ENCODE assay signal across 17 cellular contexts in the genomic region with DNA sequence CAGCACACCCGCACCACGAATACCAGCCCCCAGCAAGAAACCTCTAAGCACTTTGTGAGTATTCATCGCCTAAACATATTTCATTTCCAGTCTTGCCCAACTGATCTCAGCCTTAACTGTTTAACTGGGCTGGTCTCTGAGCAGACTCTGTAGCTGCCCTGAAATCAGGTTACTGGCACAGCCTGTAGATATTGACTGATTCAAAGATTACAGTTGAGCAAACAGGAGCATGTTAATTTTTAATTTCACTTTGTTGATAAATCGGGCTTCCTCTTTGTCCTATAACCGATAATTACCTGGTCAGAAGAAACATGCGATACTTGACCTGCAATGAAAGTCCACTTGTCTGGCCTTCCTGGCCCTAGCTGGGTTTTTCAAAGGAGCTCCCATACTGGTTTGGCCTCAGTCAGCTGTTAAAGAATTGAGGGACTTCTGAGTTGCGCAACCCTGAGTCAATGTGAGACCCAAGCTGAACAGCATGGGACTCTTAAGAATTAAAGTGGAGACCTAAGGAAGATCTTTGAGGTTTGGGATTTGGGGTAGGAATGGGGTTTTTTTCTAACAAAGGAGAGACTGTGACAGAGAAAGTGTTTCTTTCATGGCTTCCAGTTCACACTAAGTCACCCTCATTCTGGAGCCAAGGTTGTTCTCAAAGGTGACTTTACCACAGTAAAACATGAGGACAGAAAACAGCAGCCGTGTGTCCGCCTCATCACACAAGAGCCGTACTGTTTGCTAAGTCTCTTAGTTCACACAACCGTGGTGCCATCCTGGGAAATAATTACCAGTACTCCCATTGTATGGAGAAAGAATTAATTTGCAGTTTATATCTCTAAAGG.
DNase-seq lines count a peak whose midpoint lies in the region; ATAC-seq, FAIRE-seq and TF ChIP-seq lines count a peak whose summit lies in the region.
"Had no signal": no experiment of that assay in that cellular context is flagged by ENCODE, and none has a peak within 500 bp of the region (broad histone marks: within the 10 kb centered on the region; RNA-seq: fewer than 3 reads in every experiment).

No MANE protein-coding gene starts in this region.

- no peak overlapping the region for H3K4me3 ChIP-seq in Loucy (ENCODE audit: low read length, poor library complexity, severe bottlenecking)
- H3K4me3 ChIP-seq in adipocyte (ENCODE audit: low read length) = no peak overlapping the region
- peak overlapping the region in 1 of 3 experiments; percentile 34; a peak in 1 of 6 replicates for H3K4me3 ChIP-seq in HepG2 (replicated peaks in 1 of 3; ENCODE audit: insufficient read depth in 1 of 3, low read depth in 2 of 3, low read length in 3 of 3)
- H3K4me3 ChIP-seq in small intestine (ENCODE audit: low read depth in 1 of 2, low read length in 2 of 2) = no peak overlapping the region
- H3K4me3 ChIP-seq: neural progenitor cell, spleen had no signal

- TF ChIP-seq POLR2A in HepG2 (IDR thresholded peaks at IDR 0.05; ENCODE audit: insufficient read depth in 1 of 2, low read depth in 2 of 2, low read length in 2 of 2) = 0 out of 4 replicates have a peak, but pooled peaks have one; percentile 11 to 33

- FAIRE-seq in HepG2 (lab: Jason Lieb, UNC) (peak; percentile 96), small intestine (lab: Jason Lieb, UNC) (no peak)

- DNase-seq in adipocyte (ENCODE audit: low read depth) = peak; percentile 48
- DNase-seq in HepG2 (ENCODE audit: low spot score) = peak; percentile 95
- DNase-seq in small intestine = peak; percentile 92
- DNase-seq in activated gamma-delta T cell treated with Interleukin-2 at 50 U/mL for 16 hours = no peak
- no peak for DNase-seq in AG08396 (ENCODE audit: low spot score)
- DNase-seq in activated naive CD4-positive, alpha-beta T cell (lab: John Stamatoyannopoulos, UW) = no peak
- no peak for DNase-seq in NOMO-1 treated with dmso at 0.1 percent for 144 hours (lab: John Stamatoyannopoulos, UW; ENCODE audit: unreplicated experiment)
- DNase-seq: activated CD4-positive, alpha-beta T cell treated with anti-CD3 and anti-CD28 coated beads, Interleukin-2, amount 50 U/mL, for 4 hours; brain microvascular endothelial cell; CD4-positive, CD25-positive, alpha-beta regulatory T cell; left cardiac atrium; NCI-H2227 treated with DMSO at 0.1 percent for 48 hours; spleen; T-helper 2 cell had no signal

- H2AFZ ChIP-seq in Loucy (ENCODE audit: low read length) = 0 out of 2 replicates have a peak overlapping the region, but pooled peaks have one; percentile 31
- H2AFZ ChIP-seq in HepG2 (ENCODE audit: low read length) = peak overlapping the region; percentile 56
- H2AFZ ChIP-seq: neural progenitor cell had no signal

- CTCF ChIA-PET in HepG2 (lab: Yijun Ruan, JAX; ENCODE audit: low intra/inter-chr PET ratio, low total read pairs) = no interaction called here

- POLR2A ChIA-PET in HepG2 (lab: Yijun Ruan, JAX) = interaction anchor here (0.8 to 1.5 kb wide), 3 partner anchors 52 to 79 kb away, joined by 3 to 23 read pairs (median 6); a partner anchor contains a TSS

- H3K27ac ChIP-seq in HepG2 (ENCODE audit: extremely low read length, insufficient read depth, low read length) (peak overlapping the region; percentile 87), small intestine (ENCODE audit: low read depth in 1 of 2, low read length in 1 of 2) (peak overlapping the region; percentile 12 to 30)
- H3K27ac ChIP-seq: brain microvascular endothelial cell, neural progenitor cell had no signal

- no peak overlapping the region for H3K4me2 ChIP-seq in Loucy (ENCODE audit: low read depth, low read length, poor library complexity, severe bottlenecking)
- peak overlapping the region; percentile 62 for H3K4me2 ChIP-seq in HepG2 (ENCODE audit: low read depth, low read length)
- H3K4me2 ChIP-seq: neural progenitor cell had no signal

- peak; percentile 31 to 94; a peak in 2 of 4 replicates for TF ChIP-seq EP300 in HepG2 (IDR thresholded peaks at IDR 0.05; ENCODE audit: low read depth in 2 of 2, low read length in 2 of 2)
- TF ChIP-seq EP300 in HepG2 (CRISPR knock-in tag; IDR thresholded peaks at IDR 0.05; ENCODE audit: borderline replicate concordance) = peak; percentile 78; the same call in 1 of the 2 replicates

- no peaks in the 10 kb centered on the region for H3K79me2 ChIP-seq in Loucy (ENCODE audit: insufficient read depth, low read length)
- no peaks in the 10 kb centered on the region for H3K79me2 ChIP-seq in HepG2 (ENCODE audit: insufficient read depth, low read length)

- TF ChIP-seq RAD21 in HepG2 (CRISPR knock-in tag; IDR thresholded peaks at IDR 0.05) = peak; percentile 19; the same call in 1 of the 2 replicates

- in situ Hi-C loops in HepG2 (cut with HindIII; ENCODE audit: extremely low pct_ligation_motif_present, low pct_unique_long_range_greater_than_20kb) = loop anchor here (5.0 to 10.0 kb wide), 2 partner anchors 75 to 262 kb away; a partner anchor contains a TSS

- H3K36me3 ChIP-seq in Loucy (ENCODE audit: insufficient read depth, low read length) (no peaks in the 10 kb centered on the region), adipocyte (ENCODE audit: control insufficient read depth, insufficient read depth, low read length, severe bottlenecking) (no peaks in the 10 kb centered on the region), HepG2 (replicated peaks in 1 of 2; ENCODE audit: control insufficient read depth in 1 of 2, insufficient read depth in 2 of 2, low read length in 2 of 2) (no peaks in the 10 kb centered on the region), small intestine (ENCODE audit: control insufficient read depth in 2 of 2, insufficient read depth in 2 of 2, low read length in 2 of 2) (no peaks in the 10 kb centered on the region)
- H3K36me3 ChIP-seq: brain microvascular endothelial cell, neural progenitor cell, spleen had no signal

- under 1% methylated on average over 11 of the region's 11 CpGs for WGBS in HepG2 (ENCODE audit: low lambda C conversion rate)
- 16 to 64% (median 41%) methylated on average over 11 of the region's 11 CpGs for WGBS in small intestine, 3 donors

- H3K9ac ChIP-seq in Loucy (ENCODE audit: low read depth, low read length, poor library complexity, severe bottlenecking) = no peak overlapping the region
- no peak overlapping the region for H3K9ac ChIP-seq in adipocyte (ENCODE audit: low read length)
- peak overlapping the region; percentile 53 for H3K9ac ChIP-seq in HepG2 (ENCODE audit: insufficient read depth, low read depth, low read length)
- H3K9ac ChIP-seq: neural progenitor cell had no signal

- H3K4me1 ChIP-seq in Loucy (ENCODE audit: insufficient read depth, low read length, poor library complexity, severe bottlenecking) (peaks cover 4% of the 10 kb centered on the region), adipocyte (ENCODE audit: control insufficient read depth, insufficient read depth, low read length) (peaks cover 16% of the 10 kb centered on the region), HepG2 (ENCODE audit: insufficient read depth, low read length) (peaks cover 96% of the 10 kb centered on the region), small intestine (ENCODE audit: control insufficient read depth in 2 of 2, insufficient read depth in 1 of 2, low read depth in 1 of 2, low read length in 1 of 2) (peaks cover 7 to 10% of the 10 kb centered on the region in 2 donors)
- H3K4me1 ChIP-seq: neural progenitor cell had no signal

- H3K9me3 ChIP-seq in Loucy (ENCODE audit: insufficient read depth, low read depth, low read length) = no peaks in the 10 kb centered on the region
- no peaks in the 10 kb centered on the region for H3K9me3 ChIP-seq in adipocyte (ENCODE audit: control insufficient read depth, low read length)
- peaks cover 10% of the 10 kb centered on the region for H3K9me3 ChIP-seq in HepG2 (ENCODE audit: low read length)
- H3K9me3 ChIP-seq in small intestine (ENCODE audit: control insufficient read depth, low read depth) = no peaks in the 10 kb centered on the region

- no peaks in the 10 kb centered on the region for H3F3A ChIP-seq in Loucy (ENCODE audit: low read depth)

- BruUV-seq in HepG2 (replicated peaks; lab: Mats Ljungman, UMichigan) = TSS peak; percentile 93

- peak; percentile 95 for ATAC-seq in HepG2
- ATAC-seq: activated T-helper 17 cell treated with anti-CD3 and anti-CD28 coated beads, Interleukin-2, amount 50 U/mL, for 72 hours; left cardiac atrium had no signal

- no peak for TF ChIP-seq CTCF in Loucy (conservative IDR thresholded peaks at IDR 0.05; ENCODE audit: low read length)
- no peak for TF ChIP-seq CTCF in HepG2 (CRISPR knock-in tag; IDR thresholded peaks at IDR 0.05)

- H4K20me1 ChIP-seq in Loucy (ENCODE audit: insufficient read depth, low read length, poor library complexity, severe bottlenecking) = no peaks in the 10 kb centered on the region
- H4K20me1 ChIP-seq in HepG2 (ENCODE audit: insufficient read depth, low read length) = no peaks in the 10 kb centered on the region

- intact Hi-C loops in HepG2 (cut with micrococcal nuclease; ENCODE audit: unreplicated experiment) = loop anchor here (1.0 to 10.0 kb wide), 5 partner anchors 40 to 242 kb away; a partner anchor contains a TSS

- no peaks in the 10 kb centered on the region for H3K9me2 ChIP-seq in Loucy (replicated peaks; ENCODE audit: low read depth, low read length)

- H3K27me3 ChIP-seq in Loucy (ENCODE audit: insufficient read depth, low read length, poor library complexity, severe bottlenecking) (no peaks in the 10 kb centered on the region), adipocyte (replicated peaks; ENCODE audit: control insufficient read depth, insufficient read depth, low read length) (no peaks in the 10 kb centered on the region), HepG2 (ENCODE audit: control insufficient read depth in 1 of 2, insufficient read depth in 2 of 2, low read length in 2 of 2) (no peaks in the 10 kb centered on the region), small intestine (ENCODE audit: control insufficient read depth in 2 of 2, insufficient read depth in 2 of 2, low read length in 2 of 2) (no peaks in the 10 kb centered on the region)
- H3K27me3 ChIP-seq: brain microvascular endothelial cell, neural progenitor cell, spleen had no signal

TF ChIP-seq in HepG2, 621 proteins besides CTCF, POLR2A, EP300 and RAD21 (continues in another document):
- 0 out of 2 replicates have a peak, but pooled peaks have one; percentile 73 for TF ChIP-seq ERF (CRISPR knock-in tag; IDR thresholded peaks at IDR 0.05)
- TF ChIP-seq, protein P1, sequence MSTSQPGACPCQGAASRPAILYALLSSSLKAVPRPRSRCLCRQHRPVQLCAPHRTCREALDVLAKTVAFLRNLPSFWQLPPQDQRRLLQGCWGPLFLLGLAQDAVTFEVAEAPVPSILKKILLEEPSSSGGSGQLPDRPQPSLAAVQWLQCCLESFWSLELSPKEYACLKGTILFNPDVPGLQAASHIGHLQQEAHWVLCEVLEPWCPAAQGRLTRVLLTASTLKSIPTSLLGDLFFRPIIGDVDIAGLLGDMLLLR (CRISPR knock-in tag; IDR thresholded peaks at IDR 0.05) = no peak

Comparison
In these comparisons a context has a peak if more than half of its experiments do, and no peak if none do; other contexts are left out.
1. DNase-seq: peak in adipocyte (single experiment), HepG2 (single experiment) and small intestine (single experiment); none in activated gamma-delta T cell treated with Interleukin-2 at 50 U/mL for 16 hours (single experiment), AG08396 (single experiment), activated naive CD4-positive, alpha-beta T cell (0 of 4) and NOMO-1 treated with dmso at 0.1 percent for 144 hours (single experiment).